1 cellular context compared by ENCODE assay signal in genomic region chr7:150988230-150989226, GRCh38.
TF ChIP-seq lines count a peak whose summit lies in the region.

No MANE protein-coding gene starts in this region.

TF ChIP-seq in K562, 482 proteins besides CTCF, POLR2A, EP300 and RAD21 (continued from another document and continues in another):
- TF ChIP-seq TCF15 (CRISPR knock-in tag; IDR thresholded peaks at IDR 0.05) (no peak), HIVEP1 (CRISPR knock-in tag; IDR thresholded peaks at IDR 0.05) (no peak), BCL6 (CRISPR knock-in tag; IDR thresholded peaks at IDR 0.05) (no peak), HMG20B (CRISPR knock-in tag; IDR thresholded peaks at IDR 0.05) (no peak), RB1 (IDR thresholded peaks at IDR 0.05; ENCODE audit: low read depth) (peak; percentile 60), ETV1 (tag; conservative IDR thresholded peaks at IDR 0.05; ENCODE audit: low read depth) (peak; percentile 74), PRDM10 (IDR thresholded peaks at IDR 0.05; ENCODE audit: partially characterized antibody) (peak; percentile 11), RCOR1 (IDR thresholded peaks at IDR 0.05; ENCODE audit: borderline replicate concordance in 1 of 2, low read depth in 2 of 2, low read length in 2 of 2) (peak in 1 of 2 experiments; percentile 52; a peak in 3 of 4 replicates), NFXL1 (CRISPR knock-in tag; IDR thresholded peaks at IDR 0.05) (no peak), PHF20 (IDR thresholded peaks at IDR 0.05; ENCODE audit: partially characterized antibody) (peak; percentile 50), HDAC2 (IDR thresholded peaks at IDR 0.05) (0 out of 2 replicates have a peak, but pooled peaks have one; percentile 37), JUND (IDR thresholded peaks at IDR 0.05; ENCODE audit: borderline replicate concordance, low read depth, low read length) (no peak), JUND (tag; IDR thresholded peaks at IDR 0.05; ENCODE audit: borderline replicate concordance, low read depth, low read length) (0 out of 3 replicates have a peak, but pooled peaks have one; percentile 11), XRCC4 (IDR thresholded peaks at IDR 0.05; ENCODE audit: extremely low read depth, insufficient read depth, insufficient read length) (no peak), L3MBTL2 (IDR thresholded peaks at IDR 0.05) (peak; percentile 55), KAT2B (IDR thresholded peaks at IDR 0.05; ENCODE audit: low read depth, low read length) (no peak), GMEB1 (CRISPR knock-in tag; IDR thresholded peaks at IDR 0.05) (no peak), SP2 (IDR thresholded peaks at IDR 0.05; ENCODE audit: extremely low read depth, low read depth, low read length, poor library complexity, severe bottlenecking) (no peak), CCNT2 (IDR thresholded peaks at IDR 0.05; ENCODE audit: borderline replicate concordance, extremely low read depth, insufficient read length, low read depth, low read length) (no peak), ELF2 (CRISPR knock-in tag; IDR thresholded peaks at IDR 0.05) (no peak), JUN (IDR thresholded peaks at IDR 0.05; ENCODE audit: borderline replicate concordance, low read depth, low read length) (0 out of 2 replicates have a peak, but pooled peaks have one; percentile 20), JUN (CRISPR knock-in tag; IDR thresholded peaks at IDR 0.05; ENCODE audit: borderline replicate concordance) (no peak), UBTF (IDR thresholded peaks at IDR 0.05; ENCODE audit: borderline replicate concordance in 1 of 2, low read depth in 2 of 2, low read length in 2 of 2) (0 out of 4 replicates have a peak, but pooled peaks of 1 of the 2 experiments have one; percentile 32), BCOR (IDR thresholded peaks at IDR 0.05) (no peak), ZNF766 (CRISPR knock-in tag; conservative IDR thresholded peaks at IDR 0.05) (no peak), ZKSCAN1 (IDR thresholded peaks at IDR 0.05; ENCODE audit: low read depth, low read length) (0 out of 2 replicates have a peak, but pooled peaks have one; percentile 46), DEAF1 (CRISPR knock-in tag; IDR thresholded peaks at IDR 0.05) (peak; percentile 90), ZBTB12 (CRISPR knock-in tag; IDR thresholded peaks at IDR 0.05) (no peak), ZNF134 (CRISPR knock-in tag; conservative IDR thresholded peaks at IDR 0.05) (no peak), ELK3 (CRISPR knock-in tag; IDR thresholded peaks at IDR 0.05) (no peak), EZH2 (IDR thresholded peaks at IDR 0.05; ENCODE audit: borderline replicate concordance, low read depth, low read length) (no peak), PHF21A (IDR thresholded peaks at IDR 0.05; ENCODE audit: borderline replicate concordance, low read depth) (peak; percentile 31; the same call in 1 of the 2 replicates), SIRT6 (IDR thresholded peaks at IDR 0.05; ENCODE audit: low read depth, low read length) (no peak), ESRRA (IDR thresholded peaks at IDR 0.05; ENCODE audit: borderline replicate concordance, low read depth) (peak; percentile 42; the same call in 1 of the 2 replicates), HDAC8 (tag; IDR thresholded peaks at IDR 0.05) (0 out of 2 replicates have a peak, but pooled peaks have one; percentile 24), CREB3L1 (IDR thresholded peaks at IDR 0.05; ENCODE audit: borderline replicate concordance, low read depth) (no peak), MAFF (IDR thresholded peaks at IDR 0.05; ENCODE audit: low read length) (no peak), ZBTB9 (CRISPR knock-in tag; IDR thresholded peaks at IDR 0.05) (no peak)
